Comparison of ENCODE assay signal across 26 cellular contexts in the genomic region with DNA sequence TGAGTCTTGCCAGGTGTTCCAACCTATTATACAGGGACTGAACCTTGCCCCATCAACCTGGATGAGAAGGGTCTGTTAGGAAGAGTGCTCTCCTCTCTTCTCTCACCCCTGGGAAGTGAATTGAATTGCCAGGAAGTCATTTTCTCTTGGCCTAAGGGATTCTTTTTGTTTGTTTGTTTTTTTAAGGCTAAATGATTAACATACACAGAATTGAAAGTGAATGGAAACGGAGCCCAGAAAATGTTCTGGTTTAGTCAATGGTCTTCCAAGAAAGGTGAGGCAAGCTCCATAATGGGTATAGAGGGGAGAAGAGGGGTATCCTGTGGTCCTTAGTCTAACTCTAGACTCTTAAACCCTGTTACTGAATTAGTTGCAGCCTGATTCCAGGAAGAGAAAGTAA.
"Had no signal": no experiment of that assay in that cellular context is flagged by ENCODE, and none has a peak within 500 bp of the region (broad histone marks: within the 10 kb centered on the region; RNA-seq: fewer than 3 reads in every experiment).

No MANE protein-coding gene starts in this region.

- H3K36me3 Mint-ChIP-seq: mesothelial cell of epicardium; naive B cell; natural killer cell; neural progenitor cell; stimulated activated naive B cell treated with anti-CD40 and anti-IgM and Interleukin-4, amounts not matched to agents 10 μg/mL and 1 μg/mL and 100 μg/mL, for 72 hours had no signal

- H3K27me3 Mint-ChIP-seq: stimulated activated naive B cell treated with anti-CD40 and anti-IgM and Interleukin-4, amounts not matched to agents 10 μg/mL and 1 μg/mL and 100 μg/mL, for 72 hours had no signal

- H3K4me1 Mint-ChIP-seq: mesothelial cell of epicardium; naive B cell; natural killer cell; nephron progenitor cell; stimulated activated naive B cell treated with anti-CD40 and anti-IgM and Interleukin-4, amounts not matched to agents 10 μg/mL and 1 μg/mL and 100 μg/mL, for 72 hours had no signal

- H3K4me3 Mint-ChIP-seq: mesothelial cell of epicardium; naive B cell; natural killer cell; nephron progenitor cell; neural progenitor cell; stimulated activated naive B cell treated with anti-CD40 and anti-IgM and Interleukin-4, amounts not matched to agents 10 μg/mL and 1 μg/mL and 100 μg/mL, for 72 hours had no signal

- H3K27ac Mint-ChIP-seq: mesothelial cell of epicardium; naive B cell; natural killer cell; nephron progenitor cell; neural progenitor cell; stimulated activated naive B cell treated with anti-CD40 and anti-IgM and Interleukin-4, amounts not matched to agents 10 μg/mL and 1 μg/mL and 100 μg/mL, for 72 hours had no signal

- H3K9me3 Mint-ChIP-seq: mesothelial cell of epicardium, natural killer cell, nephron progenitor cell, neural progenitor cell had no signal

- DNase-seq: hippocampal formation; kidney glomerular epithelial cell; left cardiac atrium; left lung; lower lobe of right lung; mammary epithelial cell; mesenchymal stem cell; naive B cell; natural killer cell; nephron progenitor cell; occipital lobe; psoas muscle; stimulated activated CD4-positive, alpha-beta T cell treated with anti-CD3 and anti-CD28 coated beads, Interleukin-12 subunit alpha, Interleukin-12 subunit beta, amount 100 ng/mL, for 4 hours; stimulated activated CD4-positive, alpha-beta T cell treated with anti-CD3 and anti-CD28 coated beads, Interleukin-15, amount 100 ng/mL, for 24 hours; stimulated activated CD4-positive, alpha-beta T cell treated with anti-CD3 and anti-CD28 coated beads, Interleukin-2, amount 100 ng/mL, for 24 hours; stimulated activated CD4-positive, alpha-beta T cell treated with anti-CD3 and anti-CD28 coated beads, Interleukin-4, amount 100 ng/mL, for 1 hour; stimulated activated naive B cell treated with anti-CD40 and anti-IgM and Interleukin-4, amounts not matched to agents 10 μg/mL and 1 μg/mL and 100 μg/mL, for 72 hours; stimulated activated naive CD8-positive, alpha-beta T cell treated with anti-CD3 and anti-CD28 coated beads, Interleukin-15, Interleukin-2, amounts not matched to agents 100 U/mL and 50 U/mL, for 24 hours; stomach; testis; thyroid gland; transverse colon; upper lobe of left lung had no signal

- ATAC-seq: left cardiac atrium; left lung; lower lobe of right lung; natural killer cell; psoas muscle; sciatic nerve; stimulated activated naive B cell treated with anti-CD40 and anti-IgM and Interleukin-4, amounts not matched to agents 10 μg/mL and 1 μg/mL and 100 μg/mL, for 72 hours; stimulated activated naive CD8-positive, alpha-beta T cell treated with anti-CD3 and anti-CD28 coated beads, Interleukin-15, Interleukin-2, amounts not matched to agents 100 U/mL and 50 U/mL, for 24 hours had no signal
